Comparison of ENCODE assay signal across 1 cellular context in genomic region chr22:50053861-50054260, GRCh38.
TF ChIP-seq lines count a peak whose summit lies in the region.

No MANE protein-coding gene starts in this region.

TF ChIP-seq in HepG2, 621 proteins besides CTCF, POLR2A, EP300 and RAD21:
- TF ChIP-seq ZNF549 (CRISPR knock-in tag; IDR thresholded peaks at IDR 0.05) (no peak), FOXK2 (IDR thresholded peaks at IDR 0.05) (no peak), ZNF317 (CRISPR knock-in tag; IDR thresholded peaks at IDR 0.05) (no peak), HIVEP1 (CRISPR knock-in tag; IDR thresholded peaks at IDR 0.05) (no peak), RARG (CRISPR knock-in tag; IDR thresholded peaks at IDR 0.05; ENCODE audit: low read depth) (no peak), ZNF777 (CRISPR knock-in tag; IDR thresholded peaks at IDR 0.05) (no peak), ARID4A (CRISPR knock-in tag; IDR thresholded peaks at IDR 0.05; ENCODE audit: borderline replicate concordance) (no peak), NFYB (CRISPR knock-in tag; IDR thresholded peaks at IDR 0.05) (no peak), ZNF660 (CRISPR knock-in tag; IDR thresholded peaks at IDR 0.05; ENCODE audit: borderline replicate concordance, low read depth) (no peak)
